Comparison of ENCODE assay signal across 14 cellular contexts in the genomic region with DNA sequence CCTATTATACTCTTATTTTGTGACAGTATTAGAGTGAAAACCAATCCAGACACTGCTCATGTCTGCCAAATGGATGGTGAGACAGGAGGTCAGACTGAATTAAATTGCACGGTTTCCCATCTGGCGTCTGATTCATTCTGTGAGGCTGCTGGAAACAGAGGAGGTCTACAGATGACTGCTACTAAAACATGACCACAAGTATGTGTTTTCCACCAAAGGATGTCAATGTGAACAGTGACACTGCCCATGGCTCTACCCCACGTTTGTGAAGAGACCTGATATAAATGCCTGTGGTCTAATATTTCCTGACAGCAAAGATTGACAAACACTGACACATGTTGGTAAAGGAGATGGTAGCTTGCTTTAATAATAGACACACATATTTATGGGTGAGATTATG.
DNase-seq lines count a peak whose midpoint lies in the region; ATAC-seq and TF ChIP-seq lines count a peak whose summit lies in the region.
"Had no signal": no experiment of that assay in that cellular context is flagged by ENCODE, and none has a peak within 500 bp of the region (broad histone marks: within the 10 kb centered on the region; RNA-seq: fewer than 3 reads in every experiment).

No MANE protein-coding gene starts in this region.

- intact Hi-C loops in vagina (cut with DNase I) = no loop called here

- H3K36me3 ChIP-seq in adipocyte (ENCODE audit: control insufficient read depth, insufficient read depth, low read length, severe bottlenecking) = no peaks in the 10 kb centered on the region
- no peaks in the 10 kb centered on the region for H3K36me3 ChIP-seq in vagina
- H3K36me3 ChIP-seq: lower lobe of right lung, thoracic aorta had no signal

- no peaks in the 10 kb centered on the region for H3K4me1 ChIP-seq in adipocyte (ENCODE audit: control insufficient read depth, insufficient read depth, low read length)
- H3K4me1 ChIP-seq in vagina = no peaks in the 10 kb centered on the region
- H3K4me1 ChIP-seq: lower lobe of right lung had no signal

- TF ChIP-seq POLR2A in vagina (IDR thresholded peaks at IDR 0.05) = no peak

- H3K9me3 ChIP-seq in adipocyte (ENCODE audit: control insufficient read depth, low read length) (no peaks in the 10 kb centered on the region), vagina (no peaks in the 10 kb centered on the region)
- H3K9me3 ChIP-seq: lower lobe of right lung, thoracic aorta had no signal

- DNase-seq in NCI-H82 (lab: John Stamatoyannopoulos, UW) = peak; percentile 30
- DNase-seq in NCI-H82 treated with DMSO at 0.1 percent for 48 hours (lab: John Stamatoyannopoulos, UW; ENCODE audit: unreplicated experiment) = no peak
- DNase-seq in adipocyte (ENCODE audit: low read depth) = peak; percentile 61
- DNase-seq in glomerular visceral epithelial cell (ENCODE audit: extremely low spot score) = peak; percentile 96
- DNase-seq in vagina (ENCODE audit: extremely low spot score in 2 of 2) = peak; percentile 14 to 42
- DNase-seq in superior temporal gyrus (ENCODE audit: extremely low spot score) = no peak
- no peak for DNase-seq in HUDEP-2 (lab: John Stamatoyannopoulos, UW; ENCODE audit: unreplicated experiment in 76 of 76)
- DNase-seq: activated CD4-positive, alpha-beta T cell treated with anti-CD3 and anti-CD28 coated beads, Interleukin-2, amount 10 ng/mL, durations not matched to agents 7 days and 5 days; lower lobe of right lung; NCI-H1092 treated with DMSO at 0.1 percent for 48 hours; stimulated activated CD4-positive, alpha-beta T cell treated with anti-CD3 and anti-CD28 coated beads, Interleukin-12 subunit alpha, Interleukin-12 subunit beta, amount 100 ng/mL, for 4 hours had no signal

- no peak for ATAC-seq in HG03565 (IDR thresholded peaks at IDR 0.05; ENCODE audit: unreplicated experiment)
- ATAC-seq: lower lobe of right lung had no signal

- no peak overlapping the region for H3K9ac ChIP-seq in adipocyte (ENCODE audit: low read length)

- H3K27me3 ChIP-seq in adipocyte (replicated peaks; ENCODE audit: control insufficient read depth, insufficient read depth, low read length) = peaks cover 11% of the 10 kb centered on the region
- H3K27me3 ChIP-seq in vagina = no peaks in the 10 kb centered on the region

- H3K4me3 ChIP-seq in adipocyte (ENCODE audit: low read length) = no peak overlapping the region
- H3K4me3 ChIP-seq in vagina = no peak overlapping the region
- H3K4me3 ChIP-seq: lower lobe of right lung, thoracic aorta had no signal

- no peak overlapping the region for H3K27ac ChIP-seq in vagina
- H3K27ac ChIP-seq: 22Rv1, lower lobe of right lung, thoracic aorta had no signal

- no peak for TF ChIP-seq CTCF in vagina (IDR thresholded peaks at IDR 0.05)

Comparison
In these comparisons a context has a peak if more than half of its experiments do, and no peak if none do; other contexts are left out.
1. DNase-seq: peak in NCI-H82 (single experiment), adipocyte (single experiment), glomerular visceral epithelial cell (single experiment) and vagina (2 of 2); none in NCI-H82 treated with DMSO at 0.1 percent for 48 hours (single experiment), superior temporal gyrus (single experiment) and HUDEP-2 (0 of 76).